14 cellular contexts compared by ENCODE assay signal in genomic region chr19:30635026-30635985, GRCh38.
DNase-seq lines count a peak whose midpoint lies in the region; ATAC-seq and TF ChIP-seq lines count a peak whose summit lies in the region.
"Had no signal": no experiment of that assay in that cellular context is flagged by ENCODE, and none has a peak within 500 bp of the region (broad histone marks: within the 10 kb centered on the region; RNA-seq: fewer than 3 reads in every experiment).

No MANE protein-coding gene starts in this region.

- H3K27ac ChIP-seq in esophagus muscularis mucosa (replicated peaks in 1 of 4): no peak overlapping the region
- H3K27ac ChIP-seq in thyroid gland: no peak overlapping the region
- H3K27ac ChIP-seq: A549, C4-2B had no signal

- H3K27ac Mint-ChIP-seq in brain (peak overlapping the region in 3 of 5 experiments; percentile 42 to 70 (median 65)), T-helper 17 cell (no peak overlapping the region)
- H3K27ac Mint-ChIP-seq: CD8-positive, alpha-beta T cell had no signal

- TF ChIP-seq EP300 in esophagus muscularis mucosa (IDR thresholded peaks at IDR 0.05): no peak

- H3K4me3 Mint-ChIP-seq in brain (peak overlapping the region in 1 of 5 experiments; percentile 72), T-helper 17 cell (no peak overlapping the region)
- H3K4me3 Mint-ChIP-seq: CD8-positive, alpha-beta T cell had no signal

- H3K4me1 ChIP-seq in esophagus muscularis mucosa: no peaks in the 10 kb centered on the region
- H3K4me1 ChIP-seq in thyroid gland: no peaks in the 10 kb centered on the region
- H3K4me1 ChIP-seq: A549 had no signal

- peaks cover 0 to 16% (median 5%) of the 10 kb centered on the region in 4 donors for H3K9me3 ChIP-seq in esophagus muscularis mucosa
- no peaks in the 10 kb centered on the region for H3K9me3 ChIP-seq in thyroid gland
- peaks cover 3% of the 10 kb centered on the region for H3K9me3 ChIP-seq in T-helper 17 cell (ENCODE audit: control insufficient read depth, low read length, poor library complexity, severe bottlenecking)
- H3K9me3 ChIP-seq: BE2C, HAP-1 had no signal

- no peak for ATAC-seq in T-helper 17 cell
- ATAC-seq in HG02763 (IDR thresholded peaks at IDR 0.05; ENCODE audit: unreplicated experiment): no peak
- ATAC-seq: A549; CD8-positive, alpha-beta T cell; HepG2 had no signal

- intact Hi-C loops in esophagus muscularis mucosa (cut with DNase I) (no loop called here), thyroid gland (cut with DNase I) (no loop called here)

- peaks cover 5 to 20% (median 16%) of the 10 kb centered on the region in 5 experiments for H3K9me3 Mint-ChIP-seq in brain

- H3K4me1 Mint-ChIP-seq in brain (peaks cover 5% of the 10 kb centered on the region), T-helper 17 cell (no peaks in the 10 kb centered on the region)

- TF ChIP-seq POLR2A in esophagus muscularis mucosa (IDR thresholded peaks at IDR 0.05; ENCODE audit: low read depth) (no peak), thyroid gland (IDR thresholded peaks at IDR 0.05) (no peak)

- WGBS in esophagus muscularis mucosa: 79% methylated on average over 20 of the region's 21 CpGs
- WGBS in thyroid gland, 2 donors: 83 to 87% methylated on average over 14 to 18 of the region's 21 CpGs

- H3K27me3 ChIP-seq in esophagus muscularis mucosa: peaks cover 0 to 12% (median 0%) of the 10 kb centered on the region in 4 donors
- no peaks in the 10 kb centered on the region for H3K27me3 ChIP-seq in thyroid gland
- H3K27me3 ChIP-seq: BE2C had no signal

- peaks cover 19% of the 10 kb centered on the region for H3K36me3 Mint-ChIP-seq in brain
- H3K36me3 Mint-ChIP-seq in T-helper 17 cell (ENCODE audit: low read depth): no peaks in the 10 kb centered on the region
- H3K36me3 Mint-ChIP-seq: CD8-positive, alpha-beta T cell had no signal

- no peaks in the 10 kb centered on the region for H3K36me3 ChIP-seq in esophagus muscularis mucosa
- H3K36me3 ChIP-seq in thyroid gland: no peaks in the 10 kb centered on the region
- H3K36me3 ChIP-seq: BE2C, HAP-1 had no signal

- H3K27me3 Mint-ChIP-seq in brain (peaks cover 7% of the 10 kb centered on the region), T-helper 17 cell (peaks cover 5% of the 10 kb centered on the region)

- peak; percentile 71 for DNase-seq in NCI-H2171 (lab: John Stamatoyannopoulos, UW)
- DNase-seq in esophagus muscularis mucosa (ENCODE audit: extremely low spot score): peak; percentile 42
- DNase-seq in thyroid gland: no peak
- DNase-seq in T-helper 17 cell: no peak
- DNase-seq: BE2C; CD8-positive, alpha-beta T cell; COR-L47; DMS53 had no signal

- no peak overlapping the region for H3K4me3 ChIP-seq in esophagus muscularis mucosa
- H3K4me3 ChIP-seq in thyroid gland (replicated peaks in 1 of 3): no peak overlapping the region
- H3K4me3 ChIP-seq: A549, HAP-1 had no signal

- TF ChIP-seq CTCF in brain (conservative IDR thresholded peaks at IDR 0.05): no peak
- TF ChIP-seq CTCF in esophagus muscularis mucosa (IDR thresholded peaks at IDR 0.05): no peak
- TF ChIP-seq CTCF in thyroid gland (IDR thresholded peaks at IDR 0.05): no peak

Comparison
In these comparisons a context has a peak if more than half of its experiments do, and no peak if none do; other contexts are left out.
1. DNase-seq: peak in NCI-H2171 (single experiment) and esophagus muscularis mucosa (single experiment); none in thyroid gland (0 of 2) and T-helper 17 cell (0 of 3).